In the genomic region with DNA sequence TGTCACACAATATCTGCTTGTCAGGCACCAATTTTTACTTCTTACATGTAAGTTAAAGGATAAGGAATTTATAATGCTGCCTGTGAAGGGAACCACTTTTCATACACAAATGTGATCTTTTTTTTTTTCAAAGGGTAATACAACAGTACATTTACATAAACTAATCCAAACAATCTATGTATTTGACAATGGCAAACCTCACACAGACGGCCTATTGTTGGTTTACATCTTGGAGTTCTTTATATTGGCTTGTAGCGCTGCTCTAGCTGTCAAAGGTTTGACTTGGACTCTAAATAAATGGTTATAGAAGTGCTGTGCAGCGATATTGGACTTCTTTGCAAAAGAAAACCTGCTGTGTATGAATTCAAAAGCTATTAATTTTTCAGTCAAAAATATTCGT, we compare ENCODE assay signal across 1 cellular context.
TF ChIP-seq lines count a peak whose summit lies in the region.

No MANE protein-coding gene starts in this region.

TF ChIP-seq in SK-N-SH, 30 proteins besides CTCF, POLR2A, EP300 and RAD21 (continued from another document):
- TF ChIP-seq, protein P1, sequence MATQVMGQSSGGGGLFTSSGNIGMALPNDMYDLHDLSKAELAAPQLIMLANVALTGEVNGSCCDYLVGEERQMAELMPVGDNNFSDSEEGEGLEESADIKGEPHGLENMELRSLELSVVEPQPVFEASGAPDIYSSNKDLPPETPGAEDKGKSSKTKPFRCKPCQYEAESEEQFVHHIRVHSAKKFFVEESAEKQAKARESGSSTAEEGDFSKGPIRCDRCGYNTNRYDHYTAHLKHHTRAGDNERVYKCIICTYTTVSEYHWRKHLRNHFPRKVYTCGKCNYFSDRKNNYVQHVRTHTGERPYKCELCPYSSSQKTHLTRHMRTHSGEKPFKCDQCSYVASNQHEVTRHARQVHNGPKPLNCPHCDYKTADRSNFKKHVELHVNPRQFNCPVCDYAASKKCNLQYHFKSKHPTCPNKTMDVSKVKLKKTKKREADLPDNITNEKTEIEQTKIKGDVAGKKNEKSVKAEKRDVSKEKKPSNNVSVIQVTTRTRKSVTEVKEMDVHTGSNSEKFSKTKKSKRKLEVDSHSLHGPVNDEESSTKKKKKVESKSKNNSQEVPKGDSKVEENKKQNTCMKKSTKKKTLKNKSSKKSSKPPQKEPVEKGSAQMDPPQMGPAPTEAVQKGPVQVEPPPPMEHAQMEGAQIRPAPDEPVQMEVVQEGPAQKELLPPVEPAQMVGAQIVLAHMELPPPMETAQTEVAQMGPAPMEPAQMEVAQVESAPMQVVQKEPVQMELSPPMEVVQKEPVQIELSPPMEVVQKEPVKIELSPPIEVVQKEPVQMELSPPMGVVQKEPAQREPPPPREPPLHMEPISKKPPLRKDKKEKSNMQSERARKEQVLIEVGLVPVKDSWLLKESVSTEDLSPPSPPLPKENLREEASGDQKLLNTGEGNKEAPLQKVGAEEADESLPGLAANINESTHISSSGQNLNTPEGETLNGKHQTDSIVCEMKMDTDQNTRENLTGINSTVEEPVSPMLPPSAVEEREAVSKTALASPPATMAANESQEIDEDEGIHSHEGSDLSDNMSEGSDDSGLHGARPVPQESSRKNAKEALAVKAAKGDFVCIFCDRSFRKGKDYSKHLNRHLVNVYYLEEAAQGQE (IDR thresholded peaks at IDR 0.05; ENCODE audit: low read depth, low read length) = no peak
- TF ChIP-seq RCOR1 (IDR thresholded peaks at IDR 0.05; ENCODE audit: low read length) (no peak), TEAD4 (IDR thresholded peaks at IDR 0.05; ENCODE audit: borderline replicate concordance, insufficient read depth) (no peak), YY1 (IDR thresholded peaks at IDR 0.05; ENCODE audit: low read depth) (no peak), NFIC (IDR thresholded peaks at IDR 0.05; ENCODE audit: borderline replicate concordance) (no peak), ELF1 (IDR thresholded peaks at IDR 0.05) (no peak), RFX5 (IDR thresholded peaks at IDR 0.05; ENCODE audit: low read length) (no peak)
